26 cellular contexts compared by ENCODE assay signal in genomic region chr17:70608193-70608592, GRCh38.
A peak's percentile ranks its signal among the peaks of the same experiment; 100 is the strongest.
DNase-seq lines count a peak whose midpoint lies in the region; ATAC-seq, FAIRE-seq and TF ChIP-seq lines count a peak whose summit lies in the region.
"Had no signal": no experiment of that assay in that cellular context is flagged by ENCODE, and none has a peak within 500 bp of the region (broad histone marks: within the 10 kb centered on the region; RNA-seq: fewer than 3 reads in every experiment).

No MANE protein-coding gene starts in this region.

- 86% methylated on average over 2 of the region's 2 CpGs; no CpG with 5 or more reads in 1 of the 2 experiments for WGBS in H1 (ENCODE audit: extremely low coverage in 1 of 2, insufficient coverage in 1 of 2, insufficient read length in 1 of 2, insufficient replicate concordance in 2 of 2, low coverage in 1 of 2, low lambda C conversion rate in 2 of 2, missing lambda C conversion rate in 1 of 2), 2 experiments

- TF ChIP-seq POLR2A in H1 (IDR thresholded peaks at IDR 0.05; ENCODE audit: control extremely low read depth in 1 of 2, low read depth in 2 of 2, low read length in 2 of 2) = no peak

- ATAC-seq in GM23338 (no peak), RWPE2 (ENCODE audit: low read depth) (peak; percentile 33; the same call in 2 of the 3 replicates), left lobe of liver (no peak)
- ATAC-seq: activated T-cell treated with anti-CD3 and anti-CD28 coated beads, Interleukin-2, amount 50 U/mL, for 72 hours; pancreas; stimulated activated naive CD8-positive, alpha-beta T cell treated with anti-CD3 and anti-CD28 coated beads, Interleukin-15, amount 100 ng/mL, for 72 hours; T-cell had no signal

- no peaks in the 10 kb centered on the region for H3K23me2 ChIP-seq in H1 (ENCODE audit: low read depth, low read length)

- no peak overlapping the region for H3K9ac ChIP-seq in H1 (replicated peaks in 1 of 4; ENCODE audit: extremely low read depth in 1 of 4, low read depth in 3 of 4, low read length in 3 of 4)
- H3K9ac ChIP-seq: KMS-11 had no signal

- H2BK20ac ChIP-seq in H1 (ENCODE audit: low read length) = no peak overlapping the region

- H3K9me3 Mint-ChIP-seq in GM23338 = no peaks in the 10 kb centered on the region
- H3K9me3 Mint-ChIP-seq: activated T-cell treated with anti-CD3 and anti-CD28 coated beads, Interleukin-2, amount 50 U/mL, for 72 hours; stimulated activated naive CD8-positive, alpha-beta T cell treated with anti-CD3 and anti-CD28 coated beads, Interleukin-15, amount 100 ng/mL, for 72 hours; T-cell had no signal

- peak overlapping the region; percentile 11; the same call in 1 of the 2 replicates for H2AFZ ChIP-seq in GM23338
- H2AFZ ChIP-seq in H1 (ENCODE audit: low read length) = peak overlapping the region; percentile 62; the same call in 1 of the 2 replicates

- no peaks in the 10 kb centered on the region for H4K20me1 ChIP-seq in GM23338 (replicated peaks; ENCODE audit: insufficient read depth)
- no peaks in the 10 kb centered on the region for H4K20me1 ChIP-seq in H1 (replicated peaks in 1 of 2; ENCODE audit: control insufficient read depth in 1 of 2, insufficient read depth in 2 of 2, low read length in 2 of 2)

- no peak overlapping the region for H3K18ac ChIP-seq in H1 (ENCODE audit: extremely low read depth, low read length)

- H3K79me1 ChIP-seq in H1 (ENCODE audit: low read depth, low read length) = no peaks in the 10 kb centered on the region

- peaks cover 1% of the 10 kb centered on the region for H3K27me3 Mint-ChIP-seq in GM23338 (ENCODE audit: insufficient read depth, low read depth, poor library complexity)
- H3K27me3 Mint-ChIP-seq: CD8-positive, alpha-beta memory T cell; stimulated activated naive CD8-positive, alpha-beta T cell treated with anti-CD3 and anti-CD28 coated beads, Interleukin-15, amount 100 ng/mL, for 72 hours; T-cell had no signal

- H3K4me3 Mint-ChIP-seq in GM23338 = no peak overlapping the region
- H3K4me3 Mint-ChIP-seq: activated T-cell treated with anti-CD3 and anti-CD28 coated beads, Interleukin-2, amount 50 U/mL, for 72 hours; CD8-positive, alpha-beta memory T cell; neural crest cell; stimulated activated naive CD8-positive, alpha-beta T cell treated with anti-CD3 and anti-CD28 coated beads, Interleukin-15, amount 100 ng/mL, for 72 hours; T-cell had no signal

- H4K5ac ChIP-seq in H1 (ENCODE audit: insufficient read length, low read depth, low read length) = peak overlapping the region; percentile 15

- no peak overlapping the region; the same call in 1 of the 2 replicates for H3K4me2 ChIP-seq in GM23338
- no peak overlapping the region for H3K4me2 ChIP-seq in H1 (ENCODE audit: insufficient read depth in 1 of 2, low read depth in 2 of 2, low read length in 2 of 2)
- H3K4me2 ChIP-seq: KMS-11 had no signal

- H2AK5ac ChIP-seq in H1 (ENCODE audit: low read depth, low read length) = no peak overlapping the region

- H3K4me3 ChIP-seq in GM23338 = no peak overlapping the region
- no peak overlapping the region for H3K4me3 ChIP-seq in RWPE2 (ENCODE audit: severe bottlenecking)
- no peak overlapping the region for H3K4me3 ChIP-seq in H1 (ENCODE audit: extremely low read depth in 1 of 4, insufficient read depth in 2 of 4, low read depth in 3 of 4, low read length in 4 of 4)
- H3K4me3 ChIP-seq: pancreas, Peyer's patch, right atrium auricular region, tibial artery had no signal

- POLR2A ChIA-PET in H1 (lab: Charles Lee; ENCODE audit: partially characterized antibody) = no interaction called here

- H3K23ac ChIP-seq in H1 (ENCODE audit: insufficient read length) = no peak overlapping the region

- H3K9me3 ChIP-seq in RWPE2 (ENCODE audit: severe bottlenecking) (no peaks in the 10 kb centered on the region), H1 (ENCODE audit: insufficient read depth in 2 of 2, low read depth in 1 of 2, low read length in 1 of 2) (no peaks in the 10 kb centered on the region)
- H3K9me3 ChIP-seq: pancreas, Peyer's patch, right atrium auricular region, tibial artery had no signal

- no peak overlapping the region for H4K91ac ChIP-seq in H1 (replicated peaks; ENCODE audit: insufficient read length, low read length)

- H3K27ac ChIP-seq in GM23338 (ENCODE audit: low read depth) (no peak overlapping the region), RWPE2 (ENCODE audit: poor library complexity, severe bottlenecking) (no peak overlapping the region), H1 (ENCODE audit: low read depth, low read length) (no peak overlapping the region)
- H3K27ac ChIP-seq: KMS-11, pancreas, Peyer's patch, right atrium auricular region, tibial artery had no signal

- no peak overlapping the region for H2BK120ac ChIP-seq in H1 (replicated peaks; ENCODE audit: low read depth, low read length)

- no peak overlapping the region for H4K8ac ChIP-seq in H1 (ENCODE audit: extremely low read depth, insufficient read depth, low read length)

- H2BK15ac ChIP-seq in H1 (ENCODE audit: low read length) = no peak overlapping the region

- H2BK12ac ChIP-seq in H1 (ENCODE audit: low read depth, low read length) = no peak overlapping the region

- no peak overlapping the region for H3K14ac ChIP-seq in H1 (ENCODE audit: insufficient read length)

- no peak for FAIRE-seq in H1 (lab: Jason Lieb, UNC)
- FAIRE-seq: pancreas had no signal

- H3K4me1 Mint-ChIP-seq in GM23338 = peaks cover 16% of the 10 kb centered on the region
- H3K4me1 Mint-ChIP-seq: CD8-positive, alpha-beta memory T cell; stimulated activated naive CD8-positive, alpha-beta T cell treated with anti-CD3 and anti-CD28 coated beads, Interleukin-15, amount 100 ng/mL, for 72 hours; T-cell had no signal

- no peak overlapping the region for H2BK5ac ChIP-seq in H1 (ENCODE audit: low read depth, low read length)

- peaks cover 10% of the 10 kb centered on the region; the same call in 1 of the 2 replicates for H3K4me1 ChIP-seq in GM23338 (ENCODE audit: insufficient read depth)
- no peaks in the 10 kb centered on the region for H3K4me1 ChIP-seq in RWPE2 (ENCODE audit: insufficient read depth, poor library complexity, severe bottlenecking)
- peaks cover 0 to 6% (median 0%) of the 10 kb centered on the region in 4 experiments; a peak in 1 of 7 replicates for H3K4me1 ChIP-seq in H1 (replicated peaks in 1 of 4; ENCODE audit: control insufficient read depth in 3 of 4, insufficient read depth in 4 of 4, low read length in 3 of 4)
- H3K4me1 ChIP-seq: pancreas, Peyer's patch, right atrium auricular region, tibial artery had no signal

- no peaks in the 10 kb centered on the region for H3K36me3 ChIP-seq in GM23338 (ENCODE audit: insufficient read depth)
- no peaks in the 10 kb centered on the region for H3K36me3 ChIP-seq in RWPE2 (ENCODE audit: low read depth)
- no peaks in the 10 kb centered on the region for H3K36me3 ChIP-seq in H1 (ENCODE audit: control insufficient read depth in 2 of 4, insufficient read depth in 4 of 4, low read length in 3 of 4)
- H3K36me3 ChIP-seq: pancreas, Peyer's patch, right atrium auricular region, tibial artery had no signal

- CTCF ChIA-PET in H1 (lab: Charles Lee; ENCODE audit: partially characterized antibody) = no interaction called here

- H3K4ac ChIP-seq in H1 (replicated peaks; ENCODE audit: insufficient read length, low read depth, low read length) = no peak overlapping the region

- TF ChIP-seq CTCF in GM23338 (conservative IDR thresholded peaks at IDR 0.05; ENCODE audit: low read depth in 2 of 2) (no peak), RWPE2 (IDR thresholded peaks at IDR 0.05; ENCODE audit: poor library complexity, severe bottlenecking) (no peak), H1 (IDR thresholded peaks at IDR 0.05; ENCODE audit: control extremely low read depth in 1 of 3, insufficient read depth in 1 of 3, low read depth in 1 of 3, low read length in 3 of 3) (no peak)

- no peaks in the 10 kb centered on the region for H3F3A ChIP-seq in GM23338 (replicated peaks; ENCODE audit: low read depth)

- no peak for TF ChIP-seq EP300 in H1 (IDR thresholded peaks at IDR 0.05; ENCODE audit: borderline replicate concordance in 1 of 2, low read depth in 2 of 2, low read length in 2 of 2)

- H3K79me2 ChIP-seq in GM23338 (replicated peaks; ENCODE audit: insufficient read depth) (no peaks in the 10 kb centered on the region), H1 (ENCODE audit: control insufficient read depth in 1 of 2, insufficient read depth in 2 of 2, low read length in 2 of 2) (no peaks in the 10 kb centered on the region)

- H3K27me3 ChIP-seq in GM23338 (ENCODE audit: insufficient read depth) (no peaks in the 10 kb centered on the region), RWPE2 (ENCODE audit: insufficient read depth, poor library complexity, severe bottlenecking) (peaks cover 4% of the 10 kb centered on the region), H1 (replicated peaks in 1 of 4; ENCODE audit: control insufficient read depth in 3 of 4, extremely low read depth in 1 of 4, insufficient read depth in 3 of 4, low read length in 3 of 4) (no peaks in the 10 kb centered on the region)
- H3K27me3 ChIP-seq: Peyer's patch, right atrium auricular region, tibial artery had no signal

- peak overlapping the region; percentile 75 for H3K27ac Mint-ChIP-seq in GM23338
- H3K27ac Mint-ChIP-seq: activated T-cell treated with anti-CD3 and anti-CD28 coated beads, Interleukin-2, amount 50 U/mL, for 72 hours; CD8-positive, alpha-beta memory T cell; stimulated activated naive CD8-positive, alpha-beta T cell treated with anti-CD3 and anti-CD28 coated beads, Interleukin-15, amount 100 ng/mL, for 72 hours; T-cell had no signal

- no peak overlapping the region for H3K56ac ChIP-seq in H1 (replicated peaks; ENCODE audit: insufficient read length, low read depth, low read length)

- no peaks in the 10 kb centered on the region for H3K36me3 Mint-ChIP-seq in GM23338 (ENCODE audit: low read depth)
- H3K36me3 Mint-ChIP-seq: CD8-positive, alpha-beta memory T cell; T-cell had no signal

- TF ChIP-seq RAD21 in H1 (IDR thresholded peaks at IDR 0.05 in 1 of 2, conservative IDR thresholded peaks at IDR 0.05 in 1 of 2; ENCODE audit: low read depth in 2 of 2, low read length in 2 of 2) = no peak

- DNase-seq in GM23338 (ENCODE audit: low spot score) (no peak), RWPE2 (ENCODE audit: low spot score) (no peak), H1 (ENCODE audit: low read depth in 1 of 2, low spot score in 2 of 2) (no peak), renal cortical epithelial cell (ENCODE audit: low read depth) (peak; percentile 64), T-helper 1 cell (no peak), left lobe of liver (ENCODE audit: low spot score) (no peak), ecto neural progenitor cell (ENCODE audit: low spot score) (no peak)
- DNase-seq in activated CD4-positive, alpha-beta T cell treated with anti-CD3 and anti-CD28 coated beads for 1 hour = no peak
- DNase-seq: activated CD4-positive, CD25-positive, alpha-beta regulatory T cell; activated T-cell treated with anti-CD3 and anti-CD28 coated beads, Interleukin-2, amount 50 U/mL, for 72 hours; CD8-positive, alpha-beta memory T cell; DMS 273 treated with DMSO at 0.1 percent for 48 hours; mesenchymal stem cell; NCI-H1436; NCI-H2081; NCI-H2227 treated with DMSO at 0.1 percent for 48 hours; NCI-H526; pancreas; Peyer's patch; stimulated activated CD8-positive, alpha-beta memory T cell treated with anti-CD3 and anti-CD28 coated beads, Interleukin-4, amount 100 ng/mL, for 48 hours; stimulated activated naive CD8-positive, alpha-beta T cell treated with anti-CD3 and anti-CD28 coated beads, Interleukin-15, amount 100 ng/mL, for 72 hours; T-cell; tibial artery had no signal

- no peaks in the 10 kb centered on the region for H3K9me2 ChIP-seq in GM23338 (ENCODE audit: insufficient read depth)
